ENCODE assay signal across 9 cellular contexts in the genomic region with DNA sequence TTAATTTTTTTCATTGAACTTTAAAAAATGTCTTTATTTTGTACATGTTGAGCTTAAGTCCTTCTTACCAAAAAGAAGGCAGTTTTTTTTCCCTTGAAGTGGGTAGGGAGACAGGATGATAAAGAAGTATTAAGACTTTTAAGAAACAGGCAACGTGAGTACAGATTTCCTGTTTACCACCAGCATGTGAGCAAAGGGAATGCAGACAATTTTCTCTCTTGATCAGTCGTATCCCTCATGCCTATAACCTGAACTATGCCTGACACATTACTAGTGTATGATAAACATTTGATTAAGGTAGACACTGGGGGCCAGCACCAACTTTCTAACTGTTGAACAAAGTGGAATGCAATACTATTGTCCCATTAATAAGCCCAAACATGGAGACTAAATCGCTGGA. TPM values are rescaled to one million over a fixed set of nuclear protein-coding genes. Genes with fewer than 3 reads are reported as not detected.
"Had no signal": no experiment of that assay in that cellular context is flagged by ENCODE, and none has a peak within 500 bp of the region (broad histone marks: within the 10 kb centered on the region; RNA-seq: fewer than 3 reads in every experiment).

No MANE protein-coding gene starts in this region.

- H3K36me3 ChIP-seq: HAP-1 had no signal

- H3K4me3 Mint-ChIP-seq: HFFc6 had no signal

- H3K9me3 Mint-ChIP-seq: HFFc6 had no signal

- ATAC-seq: HCT116, K562 had no signal

- DNase-seq: GOT3, H7, HFFc6, IMR-90 had no signal

- H3K9me3 ChIP-seq: HAP-1 had no signal

- H3K4me1 ChIP-seq: HAP-1 had no signal

- H3K4me3 ChIP-seq: HAP-1, K562 had no signal

- H3K27ac Mint-ChIP-seq: HFFc6 had no signal

RNA-seq across cellular contexts. Expression of a gene that starts 8.8 kb away (rescaled TPM):
- total RNA-seq: H4, H7, HFFc6, HT-29, IMR-90, K562 had no signal
- polyA plus RNA-seq: IMR-90, K562 had no signal

RNA-seq across cellular contexts. Expression of a gene that starts 14.5 kb away (rescaled TPM):
- total RNA-seq: H4, H7, HFFc6, HT-29, IMR-90, K562 had no signal
- polyA plus RNA-seq: IMR-90, K562 had no signal

RNA-seq across cellular contexts. Expression of a gene that starts 22.4 kb away (rescaled TPM):
- total RNA-seq: H4, H7, HFFc6, HT-29, IMR-90, K562 had no signal
- polyA plus RNA-seq: IMR-90, K562 had no signal

RNA-seq across cellular contexts. Expression of a gene that starts 31.0 kb away (rescaled TPM):
- total RNA-seq: H4, H7, HFFc6, HT-29, IMR-90, K562 had no signal
- polyA plus RNA-seq: IMR-90, K562 had no signal

RNA-seq across cellular contexts. Expression of a gene that starts 51.9 kb away (rescaled TPM):
- total RNA-seq: H4, H7, HFFc6, HT-29, IMR-90, K562 had no signal
- polyA plus RNA-seq: IMR-90, K562 had no signal
